ENCODE assay signal across 10 cellular contexts in the genomic region with DNA sequence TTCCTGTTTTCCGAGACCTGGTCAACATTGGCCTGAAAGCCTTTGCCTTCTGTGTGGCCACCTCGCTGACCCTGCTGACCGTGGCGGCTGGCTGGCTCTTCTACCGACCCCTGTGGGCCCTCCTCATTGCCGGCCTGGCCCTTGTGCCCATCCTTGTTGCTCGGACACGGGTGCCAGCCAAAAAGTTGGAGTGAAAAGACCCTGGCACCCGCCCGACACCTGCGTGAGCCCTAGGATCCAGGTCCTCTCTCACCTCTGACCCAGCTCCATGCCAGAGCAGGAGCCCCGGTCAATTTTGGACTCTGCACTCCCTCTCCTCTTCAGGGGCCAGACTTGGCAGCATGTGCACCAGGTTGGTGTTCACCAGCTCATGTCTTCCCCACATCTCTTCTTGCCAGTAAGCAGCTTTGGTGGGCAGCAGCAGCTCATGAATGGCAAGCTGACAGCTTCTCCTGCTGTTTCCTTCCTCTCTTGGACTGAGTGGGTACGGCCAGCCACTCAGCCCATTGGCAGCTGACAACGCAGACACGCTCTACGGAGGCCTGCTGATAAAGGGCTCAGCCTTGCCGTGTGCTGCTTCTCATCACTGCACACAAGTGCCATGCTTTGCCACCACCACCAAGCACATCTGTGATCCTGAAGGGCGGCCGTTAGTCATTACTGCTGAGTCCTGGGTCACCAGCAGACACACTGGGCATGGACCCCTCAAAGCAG. TPM values are rescaled to one million over a fixed set of nuclear protein-coding genes. Genes with fewer than 3 reads are reported as not detected.
DNase-seq lines count a peak whose midpoint lies in the region; ATAC-seq and TF ChIP-seq lines count a peak whose summit lies in the region.
"Had no signal": no experiment of that assay in that cellular context is flagged by ENCODE, and none has a peak within 500 bp of the region (broad histone marks: within the 10 kb centered on the region; RNA-seq: fewer than 3 reads in every experiment).

No MANE protein-coding gene starts in this region.

- H4K20me1 ChIP-seq in mammary epithelial cell (ENCODE audit: insufficient read depth, low read length) = no peaks in the 10 kb centered on the region

- no TSS peak for BruUV-seq in mammary epithelial cell (replicated peaks; lab: Mats Ljungman, UMichigan)

- dilution Hi-C loops in mammary epithelial cell (cut with HindIII; ENCODE audit: low sequenced_read_pairs) = no loop called here

- CTCF ChIA-PET in activated CD4-positive, alpha-beta T cell treated with anti-CD3 and anti-CD28 coated beads for 36 hours (lab: Charles Lee) = interaction anchor here (0.7 to 2.5 kb wide), 4 partner anchors 13 to 245 kb away, joined by 3 to 6 read pairs (median 5); no protein-coding TSS in a partner anchor
- CTCF ChIA-PET in mammary epithelial cell (lab: Charles Lee; ENCODE audit: low non-redundant PET) = no interaction called here

- H3K27ac Mint-ChIP-seq in activated CD4-positive, alpha-beta T cell treated with anti-CD3 and anti-CD28 coated beads for 36 hours = peak overlapping the region; percentile 91

- peaks cover 48% of the 10 kb centered on the region for H3K4me1 ChIP-seq in mammary epithelial cell (ENCODE audit: insufficient read depth, low read length)
- H3K4me1 ChIP-seq in lower lobe of right lung = peaks cover 49% of the 10 kb centered on the region
- H3K4me1 ChIP-seq in thyroid gland = peaks cover 23 to 42% of the 10 kb centered on the region in 2 donors

- in situ Hi-C loops in mammary epithelial cell (cut with MboI; ENCODE audit: low sequenced_read_pairs in 2 of 2) = no loop called here

- WGBS in mammary epithelial cell (ENCODE audit: low coverage, missing lambda C conversion rate) = 90% methylated on average over 19 of the region's 19 CpGs
- WGBS in thyroid gland, 2 donors = 86 to 92% methylated on average over 17 to 18 of the region's 19 CpGs

- ATAC-seq in activated CD4-positive, alpha-beta T cell treated with anti-CD3 and anti-CD28 coated beads for 36 hours = no peak
- ATAC-seq in lower lobe of right lung = no peak
- no peak for ATAC-seq in HG02870 (IDR thresholded peaks at IDR 0.05; ENCODE audit: unreplicated experiment)
- ATAC-seq in HG02571 (IDR thresholded peaks at IDR 0.05; ENCODE audit: unreplicated experiment) = no peak

- no peak overlapping the region for H3K4me2 ChIP-seq in mammary epithelial cell (ENCODE audit: insufficient read depth, low read depth, low read length)

- peaks cover 43% of the 10 kb centered on the region for H3K36me3 Mint-ChIP-seq in activated CD4-positive, alpha-beta T cell treated with anti-CD3 and anti-CD28 coated beads for 36 hours (ENCODE audit: low read depth)

- peaks cover 56% of the 10 kb centered on the region for H3K4me1 Mint-ChIP-seq in activated CD4-positive, alpha-beta T cell treated with anti-CD3 and anti-CD28 coated beads for 36 hours

- H3K4me3 Mint-ChIP-seq in activated CD4-positive, alpha-beta T cell treated with anti-CD3 and anti-CD28 coated beads for 36 hours = no peak overlapping the region

- POLR2A ChIA-PET in activated CD4-positive, alpha-beta T cell treated with anti-CD3 and anti-CD28 coated beads for 36 hours (lab: Charles Lee) = interaction anchor here (2.0 kb wide), 1 partner anchor 17 kb away, joined by 9 read pairs; the partner anchor contains the start of genes CHCHD4 and TMEM43

- DNase-seq in activated CD4-positive, alpha-beta T cell treated with anti-CD3 and anti-CD28 coated beads for 36 hours = no peak
- DNase-seq in activated CD4-positive, alpha-beta T cell treated with anti-CD3 and anti-CD28 coated beads for 48 hours = no peak
- DNase-seq in mammary epithelial cell (no peak), lower lobe of right lung (no peak), thyroid gland (peak; percentile 45 to 52), AG20443 (ENCODE audit: low spot score) (no peak)
- DNase-seq: amniotic stem cell, NCI-H1694 treated with DMSO at 0.1 percent for 48 hours had no signal

- H3K36me3 ChIP-seq in mammary epithelial cell (ENCODE audit: insufficient read depth, low read length) (peaks cover 20% of the 10 kb centered on the region), lower lobe of right lung (peaks cover 78% of the 10 kb centered on the region), thyroid gland (peaks cover 14 to 32% of the 10 kb centered on the region in 2 donors)

- no peaks in the 10 kb centered on the region for H3K9me3 ChIP-seq in mammary epithelial cell (replicated peaks; ENCODE audit: insufficient read depth, low read length)
- no peaks in the 10 kb centered on the region for H3K9me3 ChIP-seq in lower lobe of right lung
- H3K9me3 ChIP-seq in thyroid gland = no peaks in the 10 kb centered on the region

- H3K9ac ChIP-seq in mammary epithelial cell (ENCODE audit: insufficient read depth, low read length) = no peak overlapping the region

- intact Hi-C loops in activated CD4-positive, alpha-beta T cell treated with anti-CD3 and anti-CD28 coated beads for 36 hours (cut with DNase I, micrococcal nuclease) = loop anchor here in 1 of 2 experiments (10.0 kb wide), 1 partner anchor 263 kb away; the partner anchor contains the start of gene SLC6A6
- intact Hi-C loops in mammary epithelial cell (cut with micrococcal nuclease) = no loop called here
- intact Hi-C loops in lower lobe of right lung (cut with DNase I) = no loop called here
- intact Hi-C loops in thyroid gland (cut with DNase I) = no loop called here

- H3K4me3 ChIP-seq in mammary epithelial cell (replicated peaks in 1 of 3; ENCODE audit: insufficient read depth in 1 of 3, low read depth in 2 of 3, low read length in 3 of 3) (no peak overlapping the region), lower lobe of right lung (no peak overlapping the region), thyroid gland (replicated peaks in 1 of 3) (no peak overlapping the region)

- H3K27me3 Mint-ChIP-seq in activated CD4-positive, alpha-beta T cell treated with anti-CD3 and anti-CD28 coated beads for 36 hours = no peaks in the 10 kb centered on the region

- no peaks in the 10 kb centered on the region for H3K9me3 Mint-ChIP-seq in activated CD4-positive, alpha-beta T cell treated with anti-CD3 and anti-CD28 coated beads for 36 hours (ENCODE audit: low read depth)

- no peak for TF ChIP-seq POLR2A in thyroid gland (IDR thresholded peaks at IDR 0.05)

- no peaks in the 10 kb centered on the region for H3K79me2 ChIP-seq in mammary epithelial cell (ENCODE audit: insufficient read depth, low read length)

- H3K27me3 ChIP-seq in mammary epithelial cell (ENCODE audit: insufficient read depth, low read length) (no peaks in the 10 kb centered on the region), lower lobe of right lung (ENCODE audit: low read depth) (no peaks in the 10 kb centered on the region), thyroid gland (no peaks in the 10 kb centered on the region)

- H3K27ac ChIP-seq in mammary epithelial cell (ENCODE audit: insufficient read depth, low read depth, low read length) = peak overlapping the region; percentile 99
- peak overlapping the region; percentile 95 for H3K27ac ChIP-seq in lower lobe of right lung
- peak overlapping the region in 1 of 3 donors; percentile 95 for H3K27ac ChIP-seq in thyroid gland

- no peak overlapping the region for H2AFZ ChIP-seq in mammary epithelial cell (ENCODE audit: low read depth, low read length)

- TF ChIP-seq CTCF in mammary epithelial cell (conservative IDR thresholded peaks at IDR 0.05 in 1 of 2, IDR thresholded peaks at IDR 0.05 in 1 of 2; ENCODE audit: extremely low read depth in 1 of 2, insufficient read depth in 1 of 2, low read depth in 1 of 2, low read length in 2 of 2) (no peak), lower lobe of right lung (IDR thresholded peaks at IDR 0.05) (no peak), thyroid gland (IDR thresholded peaks at IDR 0.05) (no peak)

RNA-seq across cellular contexts. Expression of gene TMEM43, which starts 16.9 kb away (rescaled TPM):
- total RNA-seq in activated CD4-positive, alpha-beta T cell treated with anti-CD3 and anti-CD28 coated beads for 36 hours = 10 to 100 TPM; 28.3 to 28.5 TPM
- total RNA-seq in mammary epithelial cell (100 to 1,000 TPM in 1 of 2 donors, 10 to 100 TPM in 1; 85.2 to 143 TPM), lower lobe of right lung (73.7 TPM), thyroid gland (100 to 1,000 TPM in 1 of 4 donors, 10 to 100 TPM in 3; 69.6 to 109 (median 90.3) TPM)
- polyA plus RNA-seq in mammary epithelial cell = 91.5 TPM
- polyA minus RNA-seq in mammary epithelial cell = 127 TPM

RNA-seq across cellular contexts. Expression of gene CHCHD4, which starts 17.1 kb away (rescaled TPM):
- 10 to 100 TPM; 23.3 TPM for total RNA-seq in activated CD4-positive, alpha-beta T cell treated with anti-CD3 and anti-CD28 coated beads for 36 hours
- total RNA-seq in mammary epithelial cell = 10 to 100 TPM in 1 of 2 donors, 1 to 10 TPM in 1; 7.2 to 22.9 TPM
- polyA plus RNA-seq in mammary epithelial cell = 22.9 TPM
- 13.1 TPM for polyA minus RNA-seq in mammary epithelial cell
- total RNA-seq in lower lobe of right lung = 12.6 TPM
- 10 to 100 TPM; 15.1 to 20.2 (median 16.0) TPM for total RNA-seq in thyroid gland

RNA-seq across cellular contexts. Expression of gene XPC, which starts 36.6 kb away (rescaled TPM):
- total RNA-seq in activated CD4-positive, alpha-beta T cell treated with anti-CD3 and anti-CD28 coated beads for 36 hours = 10 to 100 TPM; 24.3 to 24.7 TPM
- 10 to 100 TPM; 42.5 to 68.2 TPM for total RNA-seq in mammary epithelial cell
- 19.4 TPM for polyA plus RNA-seq in mammary epithelial cell
- 47.5 TPM for polyA minus RNA-seq in mammary epithelial cell
- total RNA-seq in lower lobe of right lung = 31.8 TPM
- total RNA-seq in thyroid gland = 10 to 100 TPM; 53.4 to 69.3 (median 60.8) TPM

RNA-seq across cellular contexts. Expression of gene LSM3, which starts 36.9 kb away (rescaled TPM):
- total RNA-seq in activated CD4-positive, alpha-beta T cell treated with anti-CD3 and anti-CD28 coated beads for 36 hours = 10 to 100 TPM; 23.0 to 30.2 TPM
- total RNA-seq in mammary epithelial cell (10 to 100 TPM in 1 of 2 donors, 1 to 10 TPM in 1; 5.0 to 11.7 TPM), lower lobe of right lung (9.5 TPM), thyroid gland (10 to 100 TPM in 3 of 4 donors, 1 to 10 TPM in 1; 9.9 to 15.6 (median 15.3) TPM)
- 7.7 TPM for polyA plus RNA-seq in mammary epithelial cell
- 0.31 TPM for polyA minus RNA-seq in mammary epithelial cell

Comparison
In these comparisons a context has a peak if more than half of its experiments do, and no peak if none do; other contexts are left out.
1. DNase-seq: peak in thyroid gland (2 of 2); none in activated CD4-positive, alpha-beta T cell treated with anti-CD3 and anti-CD28 coated beads for 36 hours (single experiment), activated CD4-positive, alpha-beta T cell treated with anti-CD3 and anti-CD28 coated beads for 48 hours (single experiment), mammary epithelial cell (single experiment), lower lobe of right lung (single experiment) and AG20443 (single experiment).